ENCODE assay signal across 15 cellular contexts in the genomic region with DNA sequence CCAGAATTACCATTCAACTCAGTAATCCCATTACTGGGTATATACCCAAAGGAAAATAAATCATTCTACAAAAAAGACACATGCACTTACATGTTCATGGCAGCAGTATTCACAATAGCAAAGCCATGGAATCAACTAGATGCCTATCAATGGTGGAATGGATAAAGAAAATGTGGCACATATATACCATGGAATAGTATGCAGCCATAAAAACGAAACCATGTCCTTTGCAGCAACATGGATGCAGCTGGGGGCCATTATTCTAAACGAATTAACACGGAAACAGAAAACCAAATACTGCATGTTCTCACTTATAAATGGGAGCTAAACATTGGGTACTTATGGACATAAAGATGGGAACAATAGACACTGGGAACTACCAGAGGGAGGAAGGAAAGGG. TPM values are rescaled to one million over a fixed set of nuclear protein-coding genes. Genes with fewer than 3 reads are reported as not detected.
"Had no signal": no experiment of that assay in that cellular context is flagged by ENCODE, and none has a peak within 500 bp of the region (broad histone marks: within the 10 kb centered on the region; RNA-seq: fewer than 3 reads in every experiment).

No MANE protein-coding gene starts in this region.

RNA-seq across cellular contexts. Expression of a gene that starts 39.3 kb away (rescaled TPM):
- total RNA-seq: activated CD4-positive, alpha-beta memory T cell treated with anti-CD3 and anti-CD28 coated beads, Interleukin-2, amount 10 ng/mL, durations not matched to agents 7 days and 5 days; activated CD4-positive, alpha-beta T cell treated with anti-CD3 and anti-CD28 coated beads, Interleukin-2, amount 10 ng/mL, durations not matched to agents 7 days and 5 days; activated T-cell treated with anti-CD3 and anti-CD28 coated beads, Interleukin-2, amount 50 U/mL, for 72 hours; body of pancreas; cardiac muscle cell; colonic mucosa; dermis microvascular lymphatic vessel endothelial cell; epithelial cell of proximal tubule; esophagus mucosa; foreskin keratinocyte; gastrocnemius medialis; heart left ventricle; T-cell; T-helper 2 cell treated with Interferon-gamma antibody and Interleukin-4, amounts not matched to agents 100 ng/mL and 5 ng/mL, for 36 hours; WTC11 had no signal
- polyA plus RNA-seq: cardiac muscle cell, foreskin keratinocyte, heart left ventricle had no signal
